8 cellular contexts compared by ENCODE assay signal in the genomic region with DNA sequence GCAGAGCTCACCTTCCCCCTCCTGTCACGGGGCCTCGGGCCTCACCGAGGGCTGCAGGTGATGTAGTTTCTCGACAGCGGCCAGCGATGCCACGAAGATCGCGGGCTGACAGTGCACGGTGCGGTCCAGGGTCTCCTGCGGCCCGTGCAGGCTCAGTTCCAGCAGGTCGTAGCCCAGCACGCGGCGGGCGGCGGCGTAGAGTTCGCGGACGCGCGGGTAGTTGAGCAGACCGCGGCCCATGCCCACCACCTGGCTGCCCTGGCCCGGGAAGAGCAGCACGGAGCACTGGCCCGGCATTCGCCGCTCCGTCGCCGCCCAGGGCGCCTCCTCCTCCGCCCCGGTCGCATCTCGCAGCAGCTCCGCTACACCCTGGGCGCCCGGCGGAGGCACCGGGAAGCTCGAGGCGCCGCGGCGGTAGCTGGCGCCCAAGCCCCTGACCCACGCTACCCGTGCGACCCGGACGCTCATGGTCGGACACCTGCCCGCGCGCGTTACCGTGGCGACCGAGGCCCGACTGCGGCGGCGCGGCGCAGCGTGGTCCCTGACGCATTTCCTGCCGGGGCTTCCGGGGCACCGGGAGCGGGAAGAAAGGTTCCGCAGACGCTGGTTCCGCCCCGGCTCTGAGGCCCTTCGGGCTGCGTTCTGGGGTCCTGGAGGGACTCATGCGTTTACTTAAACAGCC. TPM values are rescaled to one million over a fixed set of nuclear protein-coding genes. Genes with fewer than 3 reads are reported as not detected.
DNase-seq lines count a peak whose midpoint lies in the region; ATAC-seq, FAIRE-seq and TF ChIP-seq lines count a peak whose summit lies in the region.

A gene with protein sequence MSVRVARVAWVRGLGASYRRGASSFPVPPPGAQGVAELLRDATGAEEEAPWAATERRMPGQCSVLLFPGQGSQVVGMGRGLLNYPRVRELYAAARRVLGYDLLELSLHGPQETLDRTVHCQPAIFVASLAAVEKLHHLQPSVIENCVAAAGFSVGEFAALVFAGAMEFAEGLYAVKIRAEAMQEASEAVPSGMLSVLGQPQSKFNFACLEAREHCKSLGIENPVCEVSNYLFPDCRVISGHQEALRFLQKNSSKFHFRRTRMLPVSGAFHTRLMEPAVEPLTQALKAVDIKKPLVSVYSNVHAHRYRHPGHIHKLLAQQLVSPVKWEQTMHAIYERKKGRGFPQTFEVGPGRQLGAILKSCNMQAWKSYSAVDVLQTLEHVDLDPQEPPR (minus strand): TSS at position 518 of the 682 bp plus-strand sequence. CDS start 50 bp downstream, at position 468.

- DNase-seq in A549 (ENCODE audit: low read depth in 1 of 2, low spot score in 1 of 2) (peak; percentile 65 to 74), NCI-H524 (lab: John Stamatoyannopoulos, UW) (peak; percentile 67 to 87), left colon (peak; percentile 83 to 90)
- DNase-seq in activated CD4-positive, alpha-beta T cell treated with anti-CD3 and anti-CD28 coated beads for 48 hours = peak; percentile 88
- DNase-seq in stimulated activated CD4-positive, alpha-beta T cell treated with anti-CD3 and anti-CD28 coated beads, Interleukin-1b, Interleukin-23, amount 100 ng/mL, for 24 hours (ENCODE audit: low read depth in 4 of 4, low spot score in 1 of 4) = peak; percentile 59 to 76 (median 68)

- POLR2A ChIA-PET in A549 (lab: Yijun Ruan, JAX) = interaction anchor here (0.5 kb wide), 1 partner anchor 204 kb away, joined by 5 read pairs; no protein-coding TSS in a partner anchor

- H3K4me1 ChIP-seq in A549 = peaks cover 6% of the 10 kb centered on the region; the same call in 2 of the 3 replicates

- no peak for FAIRE-seq in A549 (lab: Jason Lieb, UNC)

- CTCF ChIA-PET in A549 (lab: Yijun Ruan, JAX) = no interaction called here

- TF ChIP-seq EP300 in A549 (IDR thresholded peaks at IDR 0.05) = no peak

- 2% methylated on average over 10 of the region's 83 CpGs for WGBS in A549 (ENCODE audit: missing lambda C conversion rate)

- peak within 1 kb of the TSS; percentile 78 for H3K4me2 ChIP-seq in A549

- intact Hi-C loops in left colon (cut with DNase I, micrococcal nuclease) = no loop called here

- ATAC-seq in A549 (peak; percentile 95 to 97), GM18868 (IDR thresholded peaks at IDR 0.05; ENCODE audit: unreplicated experiment) (peak; percentile 78), HG03135 (IDR thresholded peaks at IDR 0.05; ENCODE audit: unreplicated experiment) (peak; percentile 72), left colon (peak; percentile 95)

- H3K9me3 ChIP-seq in A549 = no peaks in the 10 kb centered on the region

- peak; percentile 54 for TF ChIP-seq POLR2A in A549 (IDR thresholded peaks at IDR 0.05; ENCODE audit: low read length)

- TF ChIP-seq CTCF in A549 (IDR thresholded peaks at IDR 0.05) = no peak

- TF ChIP-seq RAD21 in A549 (conservative IDR thresholded peaks at IDR 0.05 in 1 of 2, IDR thresholded peaks at IDR 0.05 in 1 of 2) = no peak

- H3K4me3 ChIP-seq in A549 = peak within 1 kb of the TSS; percentile 97

- H3K27ac ChIP-seq in A549 (peak within 1 kb of the TSS; percentile 85 to 97), cingulate gyrus (ENCODE audit: low read depth, low read length) (peak within 1 kb of the TSS; percentile 89)

TF ChIP-seq in A549, 52 proteins besides CTCF, POLR2A, EP300 and RAD21:
- no peak for TF ChIP-seq MAFK (IDR thresholded peaks at IDR 0.05; ENCODE audit: partially characterized antibody)
- TF ChIP-seq, protein P1, sequence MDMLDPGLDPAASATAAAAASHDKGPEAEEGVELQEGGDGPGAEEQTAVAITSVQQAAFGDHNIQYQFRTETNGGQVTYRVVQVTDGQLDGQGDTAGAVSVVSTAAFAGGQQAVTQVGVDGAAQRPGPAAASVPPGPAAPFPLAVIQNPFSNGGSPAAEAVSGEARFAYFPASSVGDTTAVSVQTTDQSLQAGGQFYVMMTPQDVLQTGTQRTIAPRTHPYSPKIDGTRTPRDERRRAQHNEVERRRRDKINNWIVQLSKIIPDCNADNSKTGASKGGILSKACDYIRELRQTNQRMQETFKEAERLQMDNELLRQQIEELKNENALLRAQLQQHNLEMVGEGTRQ (IDR thresholded peaks at IDR 0.05) = no peak
- peak; percentile 39; the same call in 1 of the 2 replicates for TF ChIP-seq PHF8 (IDR thresholded peaks at IDR 0.05; ENCODE audit: borderline replicate concordance, low read depth)
- TF ChIP-seq, protein P2, sequence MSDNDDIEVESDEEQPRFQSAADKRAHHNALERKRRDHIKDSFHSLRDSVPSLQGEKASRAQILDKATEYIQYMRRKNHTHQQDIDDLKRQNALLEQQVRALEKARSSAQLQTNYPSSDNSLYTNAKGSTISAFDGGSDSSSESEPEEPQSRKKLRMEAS (IDR thresholded peaks at IDR 0.05) = peak; percentile 79
- TF ChIP-seq JUN (IDR thresholded peaks at IDR 0.05) = peak in 1 of 2 experiments; percentile 74; a peak in 2 of 5 replicates
- 0 out of 2 replicates have a peak, but pooled peaks have one; percentile 28 for TF ChIP-seq KDM5A (IDR thresholded peaks at IDR 0.05)
- no peak for TF ChIP-seq CBX2 (IDR thresholded peaks at IDR 0.05; ENCODE audit: borderline replicate concordance, low read depth)
- peak; percentile 29; the same call in 1 of the 2 replicates for TF ChIP-seq MYC (IDR thresholded peaks at IDR 0.05; ENCODE audit: borderline replicate concordance, low read length)

RNA-seq across cellular contexts. Expression of the gene that starts here (rescaled TPM):
- polyA plus RNA-seq in A549 (2011; rRNA removed) (11.8 and 13.4 TPM in 2 replicates), A549 (2017; fragmentation: RNase III; extraction: RNeasy Plus Mini Kit Qiagen cat#74134 plus additional on column Dnase treatment) (14.0 to 15.9 TPM (median 15.5 TPM) in 3 replicates)
- 27.2 and 35.6 TPM in 2 replicates for polyA plus RNA-seq in A549 (2012; cell fraction: cytosol; rRNA removed)
- polyA plus RNA-seq in A549 (2012; cell fraction: nucleus; rRNA removed) = 25.4 and 34.3 TPM in 2 replicates
- 6.6 and 7.0 TPM in 2 replicates for polyA minus RNA-seq in A549 (2011; rRNA and poly(A)+ RNA removed)
- 10 to 100 TPM; 15.2 to 19.7 TPM for total RNA-seq in left colon

Comparison
In these comparisons a context has a peak if more than half of its experiments do, and no peak if none do; other contexts are left out.
1. Peak in every context shown above with its lines: DNase-seq, ATAC-seq, H3K4me3 ChIP-seq and H3K27ac ChIP-seq.